In genomic region chr20:63943007-63943807, GRCh38 we compare ENCODE assay signal across 14 cellular contexts. TPM values are rescaled to one million over a fixed set of nuclear protein-coding genes. Genes with fewer than 3 reads are reported as not detected.
DNase-seq lines count a peak whose midpoint lies in the region; ATAC-seq and TF ChIP-seq lines count a peak whose summit lies in the region.
"Had no signal": no experiment of that assay in that cellular context is flagged by ENCODE, and none has a peak within 500 bp of the region (broad histone marks: within the 10 kb centered on the region; RNA-seq: fewer than 3 reads in every experiment).

No MANE protein-coding gene starts in this region.

- peak overlapping the region; percentile 57 for H3K27ac ChIP-seq in HUES64 (ENCODE audit: low read depth, low read length)
- peak overlapping the region; percentile 46 to 75 (median 68) for H3K27ac ChIP-seq in esophagus muscularis mucosa (replicated peaks in 1 of 4)
- peak overlapping the region; percentile 93 for H3K27ac ChIP-seq in trophoblast cell (ENCODE audit: low read depth, low read length)
- H3K27ac ChIP-seq in thyroid gland, result peak overlapping the region in 1 of 3 donors; percentile 45

- H3K79me2 ChIP-seq in trophoblast cell (ENCODE audit: control insufficient read depth, insufficient read depth, low read length, poor library complexity), result peaks cover 4% of the 10 kb centered on the region

- H2AK5ac ChIP-seq in trophoblast cell (ENCODE audit: low read length), result no peak overlapping the region

- H2AFZ ChIP-seq in trophoblast cell (ENCODE audit: insufficient read depth, low read length, poor library complexity), result no peak overlapping the region

- H3K9me3 ChIP-seq in HUES64 (ENCODE audit: insufficient read depth, low read depth, low read length) (no peaks in the 10 kb centered on the region), esophagus muscularis mucosa (no peaks in the 10 kb centered on the region), trophoblast cell (ENCODE audit: insufficient read depth, low read depth, low read length) (no peaks in the 10 kb centered on the region), thyroid gland (no peaks in the 10 kb centered on the region)

- no peak overlapping the region for H2BK12ac ChIP-seq in trophoblast cell (ENCODE audit: low read length)

- intact Hi-C loops in CD14-positive monocyte (cut with micrococcal nuclease), result loop anchor here (5.0 kb wide), 2 partner anchors 36 to 301 kb away; no protein-coding TSS in a partner anchor
- intact Hi-C loops in esophagus muscularis mucosa (cut with DNase I), result no loop called here
- intact Hi-C loops in thyroid gland (cut with DNase I), result no loop called here

- H3K9me3 Mint-ChIP-seq in CD14-positive monocyte, result peaks cover 0 to 2% (median 0%) of the 10 kb centered on the region in 7 donors
- H3K9me3 Mint-ChIP-seq: CD8-positive, alpha-beta memory T cell; natural killer cell had no signal

- H3K4me1 Mint-ChIP-seq in CD14-positive monocyte, result peaks cover 33% of the 10 kb centered on the region

- peak overlapping the region; percentile 74 for H2BK5ac ChIP-seq in trophoblast cell (ENCODE audit: low read depth, low read length, poor library complexity)

- H3K4me2 ChIP-seq in trophoblast cell (ENCODE audit: low read length), result no peak overlapping the region

- CTCF ChIA-PET in GM10248 (lab: Yijun Ruan, JAX), result interaction anchor here (0.9 to 1.1 kb wide), 2 partner anchors 11 to 63 kb away, joined by 3 read pairs; no protein-coding TSS in a partner anchor

- H3K4me3 Mint-ChIP-seq in CD14-positive monocyte, result no peak overlapping the region
- H3K4me3 Mint-ChIP-seq: activated CD4-positive, alpha-beta T cell treated with anti-CD3 and anti-CD28 coated beads for 36 hours had no signal

- H3K4me3 ChIP-seq in HUES64 (ENCODE audit: low read length) (no peak overlapping the region), esophagus muscularis mucosa (no peak overlapping the region), trophoblast cell (ENCODE audit: low read depth, low read length) (no peak overlapping the region), thyroid gland (replicated peaks in 1 of 3) (no peak overlapping the region)

- H3K9ac ChIP-seq in HUES64 (ENCODE audit: low read depth, low read length), result peak overlapping the region; percentile 53; the same call in 1 of the 2 replicates
- H3K9ac ChIP-seq in trophoblast cell (ENCODE audit: low read length), result peak overlapping the region; percentile 5

- no peak for ATAC-seq in GM18502 (IDR thresholded peaks at IDR 0.05; ENCODE audit: poor library complexity, unreplicated experiment)
- ATAC-seq: activated CD4-positive, alpha-beta T cell treated with anti-CD3 and anti-CD28 coated beads for 36 hours; natural killer cell; SK-N-SH treated with all-trans-retinoic acid at 6 μM for 48 hours had no signal

- POLR2A ChIA-PET in GM10248 (lab: Yijun Ruan, JAX), result interaction anchor here (0.5 to 0.9 kb wide), 3 partner anchors 10 to 469 kb away, joined by 3 read pairs; partner anchors contain the start of gene PPDPF

- peaks cover 18 to 37% of the 10 kb centered on the region in 2 donors for H3K36me3 Mint-ChIP-seq in CD14-positive monocyte
- H3K36me3 Mint-ChIP-seq: natural killer cell had no signal

- no peak for TF ChIP-seq EP300 in esophagus muscularis mucosa (IDR thresholded peaks at IDR 0.05)

- peak overlapping the region; percentile 49 for H3K4ac ChIP-seq in trophoblast cell (ENCODE audit: low read depth, low read length)

- no peak overlapping the region for H3K23ac ChIP-seq in trophoblast cell (ENCODE audit: low read length)

- peaks cover 42% of the 10 kb centered on the region for H3K36me3 ChIP-seq in HUES64 (ENCODE audit: insufficient read depth, low read length)
- peaks cover 38 to 78% (median 77%) of the 10 kb centered on the region in 4 donors for H3K36me3 ChIP-seq in esophagus muscularis mucosa
- peaks cover 61 to 67% of the 10 kb centered on the region in 2 experiments for H3K36me3 ChIP-seq in trophoblast cell (ENCODE audit: control insufficient read depth in 1 of 2, insufficient read depth in 2 of 2, low read length in 2 of 2)
- H3K36me3 ChIP-seq in thyroid gland, result peaks cover 37 to 56% of the 10 kb centered on the region in 2 donors

- H3K27me3 ChIP-seq in HUES64 (ENCODE audit: insufficient read depth, low read length) (no peaks in the 10 kb centered on the region), esophagus muscularis mucosa (no peaks in the 10 kb centered on the region), trophoblast cell (ENCODE audit: insufficient read depth, low read length) (no peaks in the 10 kb centered on the region), thyroid gland (no peaks in the 10 kb centered on the region)

- peak overlapping the region; percentile 54 for H3K14ac ChIP-seq in trophoblast cell (ENCODE audit: low read length)

- H3K27ac Mint-ChIP-seq in CD14-positive monocyte, result peak overlapping the region in 4 of 7 donors; percentile 32 to 91 (median 70)

- no peak for TF ChIP-seq CTCF in CD14-positive monocyte (IDR thresholded peaks at IDR 0.05)
- no peak for TF ChIP-seq CTCF in esophagus muscularis mucosa (IDR thresholded peaks at IDR 0.05)
- TF ChIP-seq CTCF in GM10248 (IDR thresholded peaks at IDR 0.05; ENCODE audit: control extremely low read depth, extremely low read depth, low read depth, missing control alignments), result no peak
- TF ChIP-seq CTCF in thyroid gland (IDR thresholded peaks at IDR 0.05), result no peak

- H3K18ac ChIP-seq in trophoblast cell (ENCODE audit: low read length), result peak overlapping the region; percentile 2

- no peak overlapping the region for H4K8ac ChIP-seq in trophoblast cell (ENCODE audit: low read depth, low read length)

- H2BK120ac ChIP-seq in trophoblast cell (ENCODE audit: insufficient read depth, low read length, poor library complexity), result no peak overlapping the region

- H3K27me3 Mint-ChIP-seq in CD14-positive monocyte (ENCODE audit: low read depth in 3 of 3), result peaks cover 0 to under 1% (median 0%) of the 10 kb centered on the region in 3 donors
- H3K27me3 Mint-ChIP-seq: activated CD4-positive, alpha-beta T cell treated with anti-CD3 and anti-CD28 coated beads for 36 hours; CD8-positive, alpha-beta memory T cell had no signal

- 95% methylated on average over 19 of the region's 19 CpGs for WGBS in HUES64
- WGBS in esophagus muscularis mucosa, result 63% methylated on average over 5 of the region's 19 CpGs
- no CpG with 5 or more reads among the region's 19 CpGs for WGBS in trophoblast cell (ENCODE audit: extremely low coverage, insufficient coverage, insufficient read length)
- WGBS in thyroid gland, 2 donors, result 82 to 96% methylated on average over 9 to 13 of the region's 19 CpGs

- TF ChIP-seq POLR2A in esophagus muscularis mucosa (IDR thresholded peaks at IDR 0.05; ENCODE audit: low read depth) (no peak), thyroid gland (IDR thresholded peaks at IDR 0.05) (no peak)

- DNase-seq in CD14-positive monocyte (ENCODE audit: low spot score) (no peak), esophagus muscularis mucosa (ENCODE audit: extremely low spot score) (no peak), trophoblast cell (no peak), GM10248 (ENCODE audit: extremely low spot score) (no peak), thyroid gland (no peak), SHP77 (lab: John Stamatoyannopoulos, UW) (no peak)
- DNase-seq: activated CD4-positive, alpha-beta T cell treated with anti-CD3 and anti-CD28 coated beads for 36 hours; CD8-positive, alpha-beta memory T cell; natural killer cell; NCI-H1436 treated with DMSO at 0.1 percent for 48 hours; stimulated activated CD8-positive, alpha-beta memory T cell treated with anti-CD3 and anti-CD28 coated beads, Interleukin-4, amount 100 ng/mL, for 48 hours had no signal

- peak overlapping the region; percentile 12 for H4K91ac ChIP-seq in trophoblast cell (ENCODE audit: low read depth, low read length)

- H4K12ac ChIP-seq in trophoblast cell (ENCODE audit: low read depth, low read length), result peak overlapping the region; percentile 14

- H3K4me1 ChIP-seq in HUES64 (ENCODE audit: insufficient read depth, low read length) (peaks cover 7% of the 10 kb centered on the region), esophagus muscularis mucosa (peaks cover 43 to 62% (median 48%) of the 10 kb centered on the region in 4 donors), trophoblast cell (ENCODE audit: control insufficient read depth in 1 of 2, insufficient read depth in 2 of 2, low read length in 2 of 2) (peaks cover 14 to 18% of the 10 kb centered on the region in 2 experiments), thyroid gland (peaks cover 0 to 12% of the 10 kb centered on the region in 2 donors)

- H3K79me1 ChIP-seq in trophoblast cell (ENCODE audit: low read length), result peaks cover 9% of the 10 kb centered on the region

RNA-seq across cellular contexts. Expression of gene UCKL1, which starts 13.0 kb away (rescaled TPM):
- 10 to 100 TPM; 10.9 to 14.5 TPM for polyA plus RNA-seq in CD14-positive monocyte
- polyA plus RNA-seq in HUES64 (2013, experiment 1 of 2), result 29.9 TPM
- 24.9 TPM for polyA plus RNA-seq in HUES64 (2013, experiment 2 of 2)
- total RNA-seq in esophagus muscularis mucosa (10 to 100 TPM; 16.6 to 31.0 (median 24.1) TPM), thyroid gland (10 to 100 TPM; 21.6 to 44.3 (median 29.3) TPM)
- 28.2 and 30.1 TPM in 2 replicates for polyA plus RNA-seq in trophoblast cell (2013)

RNA-seq across cellular contexts. Expression of gene ZNF512B, which starts 26.5 kb away (rescaled TPM):
- under 1 TPM in 1 of 2 donors, not detected in 1; 0.10 TPM for polyA plus RNA-seq in CD14-positive monocyte
- polyA plus RNA-seq in HUES64 (2013, experiment 1 of 2), result 13.2 TPM
- 10.1 TPM for polyA plus RNA-seq in HUES64 (2013, experiment 2 of 2)
- 10 to 100 TPM in 2 of 4 donors, 1 to 10 TPM in 2; 7.1 to 17.7 (median 12.1) TPM for total RNA-seq in esophagus muscularis mucosa
- 7.5 and 7.8 TPM in 2 replicates for polyA plus RNA-seq in trophoblast cell (2013)
- 10 to 100 TPM; 13.4 to 24.8 (median 19.0) TPM for total RNA-seq in thyroid gland

RNA-seq across cellular contexts. Expression of gene SAMD10, which starts 36.2 kb away (rescaled TPM):
- under 1 TPM; 0.34 to 0.67 TPM for polyA plus RNA-seq in CD14-positive monocyte
- 3.4 TPM for polyA plus RNA-seq in HUES64 (2013, experiment 1 of 2)
- 3.9 TPM for polyA plus RNA-seq in HUES64 (2013, experiment 2 of 2)
- 10 to 100 TPM in 1 of 4 donors, 1 to 10 TPM in 3; 2.1 to 11.7 (median 4.4) TPM for total RNA-seq in esophagus muscularis mucosa
- 4.3 and 4.5 TPM in 2 replicates for polyA plus RNA-seq in trophoblast cell (2013)
- total RNA-seq in thyroid gland, result 1 to 10 TPM; 1.1 to 6.4 (median 5.0) TPM

RNA-seq across cellular contexts. Expression of gene PRPF6, which starts 37.7 kb away (rescaled TPM):
- 10 to 100 TPM; 34.5 to 47.7 TPM for polyA plus RNA-seq in CD14-positive monocyte
- polyA plus RNA-seq in HUES64 (2013, experiment 1 of 2), result 52.4 TPM
- 53.8 TPM for polyA plus RNA-seq in HUES64 (2013, experiment 2 of 2)
- 10 to 100 TPM; 46.1 to 64.9 (median 58.7) TPM for total RNA-seq in esophagus muscularis mucosa
- 45.4 and 45.8 TPM in 2 replicates for polyA plus RNA-seq in trophoblast cell (2013)
- total RNA-seq in thyroid gland, result 10 to 100 TPM; 62.8 to 76.2 (median 70.1) TPM

RNA-seq across cellular contexts. Expression of gene DNAJC5, which starts 48.3 kb away (rescaled TPM):
- polyA plus RNA-seq in CD14-positive monocyte, result 1 to 10 TPM; 5.9 to 7.4 TPM
- 19.1 TPM for polyA plus RNA-seq in HUES64 (2013, experiment 1 of 2)
- polyA plus RNA-seq in HUES64 (2013, experiment 2 of 2), result 19.7 TPM
- total RNA-seq in esophagus muscularis mucosa, result 10 to 100 TPM; 39.5 to 64.9 (median 53.1) TPM
- polyA plus RNA-seq in trophoblast cell (2013), result 24.9 and 25.0 TPM in 2 replicates
- 10 to 100 TPM; 38.4 to 87.4 (median 75.1) TPM for total RNA-seq in thyroid gland

Comparison
In these comparisons a context has a peak if more than half of its experiments do, and no peak if none do; other contexts are left out.
1. intact Hi-C loops: an anchor here in CD14-positive monocyte (5.0 kb wide); none called in esophagus muscularis mucosa and thyroid gland.